ENCODE assay signal across 1 cellular context in the genomic region with DNA sequence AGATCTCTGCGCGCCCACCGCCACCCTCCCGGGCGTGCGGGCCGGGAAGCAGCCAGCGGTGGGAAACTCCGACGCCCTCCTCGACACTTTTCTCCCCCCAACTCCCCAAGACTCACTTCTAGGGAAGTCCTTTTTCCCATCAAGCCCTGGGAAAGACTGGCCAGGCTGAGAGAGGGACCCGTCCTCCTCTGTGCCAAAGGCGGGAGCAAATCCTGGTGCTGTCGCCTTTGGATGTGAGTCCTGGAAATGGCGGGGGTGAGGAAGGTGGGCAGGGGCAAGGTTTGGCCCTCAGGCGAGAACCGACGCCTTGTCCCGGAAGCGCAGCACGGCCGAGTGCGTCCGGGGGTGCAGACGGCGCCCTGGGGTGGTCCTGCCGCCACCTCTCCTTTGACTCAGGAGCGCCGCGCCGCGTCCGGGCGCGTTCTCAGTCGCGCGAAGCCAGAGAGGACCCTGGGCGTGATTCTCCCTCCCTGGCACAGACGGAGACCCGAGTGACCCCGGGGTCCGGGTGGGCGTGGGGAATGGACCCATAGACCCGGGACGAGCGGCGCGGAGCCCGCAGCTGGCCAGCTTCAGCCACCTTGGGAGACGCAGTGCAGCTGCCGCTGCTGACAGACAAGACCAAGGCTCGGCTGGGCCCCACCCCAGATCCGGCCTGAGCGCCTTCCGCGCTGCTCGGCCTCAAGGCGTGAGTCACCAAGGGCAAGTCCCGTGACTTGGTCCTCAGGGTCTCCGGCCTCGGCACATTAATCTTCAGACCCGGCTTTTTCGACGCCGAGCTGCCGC.
TF ChIP-seq lines count a peak whose summit lies in the region.

No MANE protein-coding gene starts in this region.

TF ChIP-seq in H1, 55 proteins besides CTCF, POLR2A, EP300 and RAD21:
- peak; percentile 24 for TF ChIP-seq CTBP2 (IDR thresholded peaks at IDR 0.05; ENCODE audit: borderline replicate concordance, insufficient read depth, insufficient read length, low read length)
- TF ChIP-seq, protein P1, sequence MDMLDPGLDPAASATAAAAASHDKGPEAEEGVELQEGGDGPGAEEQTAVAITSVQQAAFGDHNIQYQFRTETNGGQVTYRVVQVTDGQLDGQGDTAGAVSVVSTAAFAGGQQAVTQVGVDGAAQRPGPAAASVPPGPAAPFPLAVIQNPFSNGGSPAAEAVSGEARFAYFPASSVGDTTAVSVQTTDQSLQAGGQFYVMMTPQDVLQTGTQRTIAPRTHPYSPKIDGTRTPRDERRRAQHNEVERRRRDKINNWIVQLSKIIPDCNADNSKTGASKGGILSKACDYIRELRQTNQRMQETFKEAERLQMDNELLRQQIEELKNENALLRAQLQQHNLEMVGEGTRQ (IDR thresholded peaks at IDR 0.05; ENCODE audit: low read length) = no peak
- no peak for TF ChIP-seq BRCA1 (IDR thresholded peaks at IDR 0.05; ENCODE audit: low read depth, low read length)
- peak in 1 of 2 experiments; percentile 46; a peak in 1 of 4 replicates for TF ChIP-seq HDAC2 (IDR thresholded peaks at IDR 0.05; ENCODE audit: borderline replicate concordance in 1 of 2, low read depth in 2 of 2, low read length in 2 of 2)
- TF ChIP-seq, protein P2, sequence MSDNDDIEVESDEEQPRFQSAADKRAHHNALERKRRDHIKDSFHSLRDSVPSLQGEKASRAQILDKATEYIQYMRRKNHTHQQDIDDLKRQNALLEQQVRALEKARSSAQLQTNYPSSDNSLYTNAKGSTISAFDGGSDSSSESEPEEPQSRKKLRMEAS (IDR thresholded peaks at IDR 0.05) = no peak; the same call in 1 of the 2 replicates
- no peak for TF ChIP-seq KDM5A (IDR thresholded peaks at IDR 0.05; ENCODE audit: low read length)
- TF ChIP-seq TBP (IDR thresholded peaks at IDR 0.05; ENCODE audit: low read depth, low read length) = peak; percentile 38; the same call in 1 of the 2 replicates
- TF ChIP-seq, protein P3, sequence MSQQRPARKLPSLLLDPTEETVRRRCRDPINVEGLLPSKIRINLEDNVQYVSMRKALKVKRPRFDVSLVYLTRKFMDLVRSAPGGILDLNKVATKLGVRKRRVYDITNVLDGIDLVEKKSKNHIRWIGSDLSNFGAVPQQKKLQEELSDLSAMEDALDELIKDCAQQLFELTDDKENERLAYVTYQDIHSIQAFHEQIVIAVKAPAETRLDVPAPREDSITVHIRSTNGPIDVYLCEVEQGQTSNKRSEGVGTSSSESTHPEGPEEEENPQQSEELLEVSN (IDR thresholded peaks at IDR 0.05) = peak; percentile 56
- peak; percentile 90 for TF ChIP-seq SUZ12 (IDR thresholded peaks at IDR 0.05; ENCODE audit: low read length)
- TF ChIP-seq RNF2 (IDR thresholded peaks at IDR 0.05; ENCODE audit: borderline replicate concordance, low read depth, low read length, missing control alignments, poor library complexity, severe bottlenecking) = peak; percentile 59
- TF ChIP-seq SIN3A (conservative IDR thresholded peaks at IDR 0.05 in 1 of 2, IDR thresholded peaks at IDR 0.05 in 1 of 2; ENCODE audit: low read depth in 1 of 2, low read length in 2 of 2) = peak in 1 of 2 experiments; percentile 66; a peak in 2 of 4 replicates
- no peak for TF ChIP-seq SP1 (IDR thresholded peaks at IDR 0.05; ENCODE audit: low read depth, low read length)
- TF ChIP-seq ZNF274 (IDR thresholded peaks at IDR 0.05; ENCODE audit: borderline replicate concordance, extremely low read depth, low read length) = no peak
- peak; percentile 86 for TF ChIP-seq EZH2 (IDR thresholded peaks at IDR 0.05; ENCODE audit: low read depth, low read length, severe bottlenecking)
- TF ChIP-seq JUND (IDR thresholded peaks at IDR 0.05; ENCODE audit: low read length) = peak; percentile 63; the same call in 1 of the 2 replicates
- peak; percentile 33 for TF ChIP-seq ASH2L (IDR thresholded peaks at IDR 0.05; ENCODE audit: low read length)
- no peak for TF ChIP-seq BCL11A (IDR thresholded peaks at IDR 0.05; ENCODE audit: low read depth in 2 of 2, low read length in 2 of 2)
- no peak for TF ChIP-seq CEBPB (IDR thresholded peaks at IDR 0.05; ENCODE audit: low read depth, low read length)
